Comparison of ENCODE assay signal across 8 cellular contexts in genomic region chr2:72142743-72143440, GRCh38. TPM values are rescaled to one million over a fixed set of nuclear protein-coding genes. Genes with fewer than 3 reads are reported as not detected.
A peak's percentile ranks its signal among the peaks of the same experiment; 100 is the strongest.
DNase-seq lines count a peak whose midpoint lies in the region; ATAC-seq and TF ChIP-seq lines count a peak whose summit lies in the region.

No MANE protein-coding gene starts in this region.

- H3K9ac ChIP-seq in HUES64 (ENCODE audit: low read depth, low read length): no peak overlapping the region

- peak; percentile 79 for ATAC-seq in left lung
- no peak for ATAC-seq in GM18502 (IDR thresholded peaks at IDR 0.05; ENCODE audit: poor library complexity, unreplicated experiment)

- in situ Hi-C loops in ACHN (cut with HindIII; ENCODE audit: low pct_ligation_motif_present, low pct_unique_long_range_greater_than_20kb, low sequenced_read_pairs): no loop called here

- H3K9me2 ChIP-seq in OCI-LY7 (ENCODE audit: insufficient read depth, low read length): no peaks in the 10 kb centered on the region

- H3K4me1 ChIP-seq in HUES64 (ENCODE audit: insufficient read depth, low read length) (peaks cover 10% of the 10 kb centered on the region), left lung (peaks cover 30 to 52% of the 10 kb centered on the region in 2 donors), OCI-LY7 (ENCODE audit: insufficient read depth, low read length, poor library complexity, severe bottlenecking) (no peaks in the 10 kb centered on the region)

- H3K36me3 ChIP-seq in HUES64 (ENCODE audit: insufficient read depth, low read length) (no peaks in the 10 kb centered on the region), left lung (no peaks in the 10 kb centered on the region), OCI-LY7 (ENCODE audit: insufficient read depth, low read length) (no peaks in the 10 kb centered on the region)

- no peaks in the 10 kb centered on the region for H3K9me3 ChIP-seq in HUES64 (ENCODE audit: insufficient read depth, low read depth, low read length)
- H3K9me3 ChIP-seq in left lung: no peaks in the 10 kb centered on the region
- H3K9me3 ChIP-seq in OCI-LY7 (ENCODE audit: low read length): no peaks in the 10 kb centered on the region

- H3K4me2 ChIP-seq in OCI-LY7 (ENCODE audit: low read length): no peak overlapping the region

- H3K27me3 ChIP-seq in HUES64 (ENCODE audit: insufficient read depth, low read length) (peaks cover 98% of the 10 kb centered on the region), left lung (peaks cover 46 to 65% of the 10 kb centered on the region in 2 donors)

- POLR2A ChIA-PET in OCI-LY7 (lab: Charles Lee): no interaction called here

- TF ChIP-seq CTCF in coronary artery (IDR thresholded peaks at IDR 0.05) (no peak), left lung (IDR thresholded peaks at IDR 0.05) (no peak), OCI-LY7 (conservative IDR thresholded peaks at IDR 0.05; ENCODE audit: low read length) (no peak)

- no peaks in the 10 kb centered on the region for H3K79me2 ChIP-seq in OCI-LY7 (ENCODE audit: insufficient read depth, low read depth, low read length)

- H3K27ac ChIP-seq in HUES64 (ENCODE audit: low read depth, low read length): no peak overlapping the region
- H3K27ac ChIP-seq in coronary artery: peak overlapping the region; percentile 62 to 90
- H3K27ac ChIP-seq in left lung: no peak overlapping the region
- no peak overlapping the region for H3K27ac ChIP-seq in OCI-LY7 (ENCODE audit: low read depth, low read length, poor library complexity, severe bottlenecking)

- DNase-seq in coronary artery (ENCODE audit: low spot score): peak; percentile 84
- peak; percentile 77 to 82 for DNase-seq in left lung
- DNase-seq in stimulated activated CD8-positive, alpha-beta memory T cell treated with anti-CD3 and anti-CD28 coated beads, Interleukin-4, amount 100 ng/mL, for 48 hours: peak; percentile 22
- DNase-seq in COR-L47 (lab: John Stamatoyannopoulos, UW): no peak
- DNase-seq in OCI-LY7 (ENCODE audit: low spot score): no peak
- no peak for DNase-seq in ACHN

- H4K20me1 ChIP-seq in OCI-LY7 (ENCODE audit: insufficient read depth, low read length): no peaks in the 10 kb centered on the region

- CTCF ChIA-PET in OCI-LY7 (lab: Charles Lee; ENCODE audit: unreplicated experiment): no interaction called here

- intact Hi-C loops in left lung (cut with DNase I): loop anchor here in 1 of 2 donors (5.0 kb wide), 1 partner anchor 341 kb away; no protein-coding TSS in a partner anchor
- intact Hi-C loops in OCI-LY7 (cut with micrococcal nuclease; ENCODE audit: unreplicated experiment): no loop called here

- H3K4me3 ChIP-seq in HUES64 (ENCODE audit: low read length) (peak overlapping the region; percentile 39; the same call in 1 of the 2 replicates), coronary artery (peak overlapping the region; percentile 80), left lung (peak overlapping the region; percentile 9 to 14), OCI-LY7 (ENCODE audit: low read depth, low read length, poor library complexity, severe bottlenecking) (no peak overlapping the region)

- H2AFZ ChIP-seq in OCI-LY7 (ENCODE audit: low read length): no peak overlapping the region

- WGBS in HUES64: under 1% methylated on average over 37 of the region's 45 CpGs

- BruUV-seq in OCI-LY7 (replicated peaks; lab: Mats Ljungman, UMichigan): no TSS peak

RNA-seq across cellular contexts. Expression of gene CYP26B1, which starts 4.8 kb away (rescaled TPM):
- polyA plus RNA-seq in HUES64 (2013, experiment 1 of 2): 1.9 TPM
- 3.2 TPM for polyA plus RNA-seq in HUES64 (2013, experiment 2 of 2)
- total RNA-seq in left lung (1 to 10 TPM; 3.1 to 4.7 TPM), OCI-LY7 (2022) (not detected in 2 replicates)
- not detected in 2 replicates for total RNA-seq in OCI-LY7 (2014; rRNA removed; shearing (Covaris generic))

Comparison
In these comparisons a context has a peak if more than half of its experiments do, and no peak if none do; other contexts are left out.
1. H3K27ac ChIP-seq: peak in coronary artery (2 of 2); none in HUES64 (single experiment), left lung (0 of 2) and OCI-LY7 (single experiment).
2. DNase-seq: peak in coronary artery (single experiment), left lung (2 of 2) and stimulated activated CD8-positive, alpha-beta memory T cell treated with anti-CD3 and anti-CD28 coated beads, Interleukin-4, amount 100 ng/mL, for 48 hours (single experiment); none in COR-L47 (single experiment), OCI-LY7 (single experiment) and ACHN (single experiment).